ENCODE assay signal across 8 cellular contexts in the genomic region with DNA sequence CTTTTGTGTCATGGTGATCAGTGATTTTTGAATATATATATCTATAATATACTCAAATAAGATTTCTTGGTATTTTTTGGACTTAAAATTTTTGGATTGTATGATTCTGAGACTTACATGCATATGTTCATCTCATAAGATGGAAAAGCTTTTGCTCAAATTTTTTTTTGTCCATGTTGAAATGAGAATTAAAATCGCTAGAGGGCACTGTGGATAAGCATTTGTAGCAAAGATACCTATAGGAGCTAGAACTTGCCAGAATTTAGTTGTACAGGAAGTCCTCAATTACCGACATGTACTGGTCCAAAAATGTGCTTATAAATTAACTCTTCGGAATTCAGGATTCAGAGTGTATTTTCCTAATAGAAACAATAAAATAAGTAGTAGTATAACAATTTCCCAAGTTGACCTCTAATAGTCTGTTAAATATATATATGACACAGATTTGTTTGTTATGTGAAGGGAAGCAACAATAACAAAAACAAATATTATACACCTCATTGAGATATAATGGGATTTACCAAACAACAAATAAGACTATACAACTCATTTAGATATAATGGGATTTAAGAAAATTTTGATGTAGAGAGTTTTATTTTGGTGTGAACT.
DNase-seq lines count a peak whose midpoint lies in the region; ATAC-seq, FAIRE-seq and TF ChIP-seq lines count a peak whose summit lies in the region.

No MANE protein-coding gene starts in this region.

- H3K4me3 ChIP-seq in bronchial epithelial cell (ENCODE audit: low read depth, low read length) (no peak overlapping the region), left lung (no peak overlapping the region)

- peak; percentile 65 for ATAC-seq in GM19452 (IDR thresholded peaks at IDR 0.05; ENCODE audit: unreplicated experiment)
- ATAC-seq in HG03460 (IDR thresholded peaks at IDR 0.05; ENCODE audit: unreplicated experiment) = peak; percentile 69
- ATAC-seq in left lung = peak; percentile 75

- intact Hi-C loops in left lung (cut with DNase I) = no loop called here

- DNase-seq in DMS53 treated with DMSO at 0.1 percent for 48 hours (lab: John Stamatoyannopoulos, UW; ENCODE audit: unreplicated experiment) (peak; percentile 96), NCI-H526 (lab: John Stamatoyannopoulos, UW) (peak; percentile 3 to 64), bronchial epithelial cell (ENCODE audit: low read depth) (peak; percentile 67), left lung (no peak), OCI-M2 (lab: John Stamatoyannopoulos, UW; ENCODE audit: unreplicated experiment) (no peak)
- DNase-seq in activated CD4-positive, CD25-positive, alpha-beta regulatory T cell (lab: John Stamatoyannopoulos, UW) = no peak

- H3K27me3 ChIP-seq in bronchial epithelial cell (ENCODE audit: control insufficient read depth, insufficient read depth, low read length) = no peaks in the 10 kb centered on the region
- H3K27me3 ChIP-seq in left lung = no peaks in the 10 kb centered on the region

- no peaks in the 10 kb centered on the region for H3K9me3 ChIP-seq in left lung

- no peaks in the 10 kb centered on the region for H3K36me3 ChIP-seq in bronchial epithelial cell (ENCODE audit: control insufficient read depth, insufficient read depth, low read length)
- H3K36me3 ChIP-seq in left lung = no peaks in the 10 kb centered on the region

- no peak for FAIRE-seq in bronchial epithelial cell (lab: Jason Lieb, UNC)

- no peaks in the 10 kb centered on the region for H3K4me1 ChIP-seq in left lung

- TF ChIP-seq CTCF in bronchial epithelial cell (IDR thresholded peaks at IDR 0.05; ENCODE audit: insufficient read depth, low read length, severe bottlenecking) (peak; percentile 40), left lung (IDR thresholded peaks at IDR 0.05) (peak; percentile 17 to 39)

- no peak overlapping the region for H3K27ac ChIP-seq in left lung

Comparison
In these comparisons a context has a peak if more than half of its experiments do, and no peak if none do; other contexts are left out.
1. DNase-seq: peak in DMS53 treated with DMSO at 0.1 percent for 48 hours (single experiment), NCI-H526 (2 of 2) and bronchial epithelial cell (single experiment); none in left lung (0 of 2), activated CD4-positive, CD25-positive, alpha-beta regulatory T cell (0 of 4) and OCI-M2 (single experiment).
2. Peak in every context shown above with its lines, with median percentiles within 50 percentile points of each other: ATAC-seq.